In genomic region chr3:184135911-184136260, GRCh38 we compare ENCODE assay signal across 9 cellular contexts. TPM values are rescaled to one million over a fixed set of nuclear protein-coding genes. Genes with fewer than 3 reads are reported as not detected.
DNase-seq lines count a peak whose midpoint lies in the region; ATAC-seq and TF ChIP-seq lines count a peak whose summit lies in the region.
"Had no signal": no experiment of that assay in that cellular context is flagged by ENCODE, and none has a peak within 500 bp of the region (broad histone marks: within the 10 kb centered on the region; RNA-seq: fewer than 3 reads in every experiment).

No MANE protein-coding gene starts in this region.

- ATAC-seq in lung (ENCODE audit: insufficient read depth, low FRiP score) (no peak), upper lobe of left lung (ENCODE audit: low FRiP score in 2 of 2) (no peak), GM21360 (IDR thresholded peaks at IDR 0.05; ENCODE audit: unreplicated experiment) (no peak)

- peak overlapping the region; percentile 87 to 93 for H3K27ac ChIP-seq in lung (ENCODE audit: low read depth in 1 of 2, low read length in 1 of 2)
- peak overlapping the region; percentile 88 to 96 (median 92) for H3K27ac ChIP-seq in upper lobe of left lung

- peak overlapping the region; percentile 98 for H3K27ac Mint-ChIP-seq in activated naive CD4-positive, alpha-beta T cell treated with anti-CD3 and anti-CD28 coated beads, Interleukin-2, amount 50 U/mL, for 24 hours

- TF ChIP-seq EP300 in upper lobe of left lung (IDR thresholded peaks at IDR 0.05), result no peak

- no peak for DNase-seq in activated naive CD4-positive, alpha-beta T cell treated with Interleukin-2 at 50 U/mL for 16 hours
- DNase-seq in astrocyte of the spinal cord (ENCODE audit: low read depth, low spot score), result no peak
- DNase-seq in lung (ENCODE audit: low spot score), result no peak
- DNase-seq in upper lobe of left lung, result no peak
- no peak for DNase-seq in NCI-H345 treated with DMSO at 0.1 percent for 48 hours (lab: John Stamatoyannopoulos, UW; ENCODE audit: unreplicated experiment)
- DNase-seq in effector CD4-positive, alpha-beta T cell, result no peak

- H3K36me3 ChIP-seq in lung (ENCODE audit: control insufficient read depth in 2 of 2, insufficient read depth in 2 of 2, low read length in 2 of 2), result peaks cover 8 to 12% of the 10 kb centered on the region in 2 donors
- peaks cover 5 to 28% (median 15%) of the 10 kb centered on the region in 4 donors for H3K36me3 ChIP-seq in upper lobe of left lung

- peak overlapping the region; percentile 94 for H3K4me3 Mint-ChIP-seq in activated naive CD4-positive, alpha-beta T cell treated with anti-CD3 and anti-CD28 coated beads, Interleukin-2, amount 50 U/mL, for 24 hours

- no peaks in the 10 kb centered on the region for H3K27me3 ChIP-seq in lung (ENCODE audit: control insufficient read depth, insufficient read depth)
- no peaks in the 10 kb centered on the region for H3K27me3 ChIP-seq in upper lobe of left lung

- 2 to 4% methylated on average over 9 of the region's 9 CpGs for WGBS in lung, 2 donors
- 2 to 3% methylated on average over 9 of the region's 9 CpGs for WGBS in upper lobe of left lung, 2 donors

- no peak for TF ChIP-seq POLR2A in upper lobe of left lung (IDR thresholded peaks at IDR 0.05)

- H3K9me3 ChIP-seq in lung (ENCODE audit: control insufficient read depth in 2 of 2, insufficient read depth in 1 of 2, low read length in 1 of 2) (no peaks in the 10 kb centered on the region), upper lobe of left lung (no peaks in the 10 kb centered on the region)

- H3K36me3 Mint-ChIP-seq in activated naive CD4-positive, alpha-beta T cell treated with anti-CD3 and anti-CD28 coated beads, Interleukin-2, amount 50 U/mL, for 24 hours, result peaks cover 13% of the 10 kb centered on the region

- H3K27me3 Mint-ChIP-seq in activated naive CD4-positive, alpha-beta T cell treated with anti-CD3 and anti-CD28 coated beads, Interleukin-2, amount 50 U/mL, for 24 hours, result no peaks in the 10 kb centered on the region

- H3K9me3 Mint-ChIP-seq in activated naive CD4-positive, alpha-beta T cell treated with anti-CD3 and anti-CD28 coated beads, Interleukin-2, amount 50 U/mL, for 24 hours, result no peaks in the 10 kb centered on the region

- peak overlapping the region; percentile 96 for H3K4me3 ChIP-seq in astrocyte of the spinal cord (ENCODE audit: low read depth, low read length)
- H3K4me3 ChIP-seq in lung, result peak overlapping the region; percentile 95
- H3K4me3 ChIP-seq in upper lobe of left lung, result peak overlapping the region; percentile 88 to 95 (median 90)

- peaks cover 31% of the 10 kb centered on the region for H3K4me1 Mint-ChIP-seq in activated naive CD4-positive, alpha-beta T cell treated with anti-CD3 and anti-CD28 coated beads, Interleukin-2, amount 50 U/mL, for 24 hours

- peaks cover 0 to 7% of the 10 kb centered on the region in 2 donors for H3K4me1 ChIP-seq in lung (ENCODE audit: control insufficient read depth in 2 of 2, insufficient read depth in 2 of 2, low read length in 2 of 2)
- H3K4me1 ChIP-seq in upper lobe of left lung, result peaks cover 11 to 28% (median 18%) of the 10 kb centered on the region in 4 donors

- in situ Hi-C loops in astrocyte of the spinal cord (cut with HindIII; ENCODE audit: low sequenced_read_pairs), result no loop called here

- TF ChIP-seq CTCF in astrocyte of the spinal cord (IDR thresholded peaks at IDR 0.05; ENCODE audit: low read depth, low read length) (no peak), lung (IDR thresholded peaks at IDR 0.05; ENCODE audit: control extremely low read depth, extremely low read depth) (no peak), upper lobe of left lung (IDR thresholded peaks at IDR 0.05) (no peak)

RNA-seq across cellular contexts. Expression of gene EIF2B5, which starts 0.7 kb away (rescaled TPM):
- 10 to 100 TPM; 32.5 to 36.0 TPM for total RNA-seq in lung
- 10 to 100 TPM; 39.7 to 43.2 TPM for polyA plus RNA-seq in lung
- 10 to 100 TPM; 31.4 to 37.6 (median 34.2) TPM for total RNA-seq in upper lobe of left lung

RNA-seq across cellular contexts. Expression of gene DVL3, which starts 19.3 kb away (rescaled TPM):
- 10 to 100 TPM; 51.8 to 73.5 TPM for total RNA-seq in lung
- polyA plus RNA-seq in lung, result 10 to 100 TPM; 37.8 to 39.9 TPM
- 100 to 1,000 TPM in 1 of 6 donors, 10 to 100 TPM in 5; 36.5 to 106 (median 62.8) TPM for total RNA-seq in upper lobe of left lung

RNA-seq across cellular contexts. Expression of gene AP2M1, which starts 38.8 kb away (rescaled TPM):
- 100 to 1,000 TPM; 173 to 333 TPM for total RNA-seq in lung
- polyA plus RNA-seq in lung, result 100 to 1,000 TPM; 153 to 329 TPM
- 100 to 1,000 TPM; 132 to 280 (median 198) TPM for total RNA-seq in upper lobe of left lung

RNA-seq across cellular contexts. Expression of gene HTR3E, which starts 39.0 kb away (rescaled TPM):
- not detected for total RNA-seq in lung
- not detected for polyA plus RNA-seq in lung
- not detected for total RNA-seq in upper lobe of left lung
- total RNA-seq: sciatic nerve had no signal

RNA-seq across cellular contexts. Expression of gene ABCF3, which starts 50.1 kb away (rescaled TPM):
- total RNA-seq in lung (10 to 100 TPM; 44.7 to 81.8 TPM), upper lobe of left lung (100 to 1,000 TPM in 1 of 6 donors, 10 to 100 TPM in 5; 52.6 to 184 (median 73.1) TPM)
- 10 to 100 TPM; 47.5 to 51.4 TPM for polyA plus RNA-seq in lung
